28 cellular contexts compared by ENCODE assay signal in genomic region chr11:133738624-133739023, GRCh38.
"Had no signal": no experiment of that assay in that cellular context is flagged by ENCODE, and none has a peak within 500 bp of the region (broad histone marks: within the 10 kb centered on the region; RNA-seq: fewer than 3 reads in every experiment).

No MANE protein-coding gene starts in this region.

- DNase-seq: activated CD4-positive, alpha-beta memory T cell treated with anti-CD3 and anti-CD28 coated beads for 36 hours; activated CD4-positive, alpha-beta T cell treated with anti-CD3 and anti-CD28 coated beads for 4 hours; activated naive CD4-positive, alpha-beta T cell; cerebellar nuclear complex; colonic mucosa; effector CD8-positive, alpha-beta T cell; esophagus squamous epithelium; glutamatergic neuron; left lung; mesendoderm; SK-N-SH; stimulated activated CD4-positive, alpha-beta T cell treated with anti-CD3 and anti-CD28 coated beads, Interleukin-12 subunit alpha, Interleukin-12 subunit beta, amount 100 ng/mL, for 4 hours; stimulated activated CD4-positive, alpha-beta T cell treated with anti-CD3 and anti-CD28 coated beads, Interleukin-4, amount 100 ng/mL, for 1 hour; SW 1271; T-helper 9 cell had no signal

- H3K27ac ChIP-seq: ascending aorta, cardiac muscle cell, colonic mucosa, epithelial cell of prostate, esophagus squamous epithelium, left lung, neutrophil, skin epidermis, tibial nerve, VCaP had no signal

- H3K4me3 Mint-ChIP-seq: activated CD4-positive, alpha-beta memory T cell treated with anti-CD3 and anti-CD28 coated beads for 36 hours; activated naive CD8-positive, alpha-beta T cell; brain; natural killer cell treated with Interleukin-12 subunit alpha and Interleukin-12 subunit beta and Interleukin-15 and Interleukin-18, amount 100 ng/mL, for 72 hours; T-helper 1 cell treated with Interleukin-12 subunit alpha and Interleukin-12 subunit beta and Interleukin-4 antibody, amounts not matched to agents 30 μg/mL and 1 μg/mL, for 36 hours had no signal

- H3K4me3 ChIP-seq: ascending aorta, cardiac muscle cell, colonic mucosa, esophagus squamous epithelium, left lung, lung, skin epidermis, tibial nerve had no signal

- H3K36me3 Mint-ChIP-seq: activated CD4-positive, alpha-beta memory T cell treated with anti-CD3 and anti-CD28 coated beads for 36 hours; activated naive CD8-positive, alpha-beta T cell; brain; natural killer cell treated with Interleukin-12 subunit alpha and Interleukin-12 subunit beta and Interleukin-15 and Interleukin-18, amount 100 ng/mL, for 72 hours had no signal

- H3K27me3 ChIP-seq: ascending aorta, cardiac muscle cell, colonic mucosa, esophagus squamous epithelium, left lung, neutrophil, tibial nerve had no signal

- H3K36me3 ChIP-seq: ascending aorta, cardiac muscle cell, colonic mucosa, esophagus squamous epithelium, left lung, neutrophil, tibial nerve had no signal

- ATAC-seq: left lung, sciatic nerve had no signal

- H3K27me3 Mint-ChIP-seq: activated CD4-positive, alpha-beta memory T cell treated with anti-CD3 and anti-CD28 coated beads for 36 hours; brain had no signal

- H3K27ac Mint-ChIP-seq: activated CD4-positive, alpha-beta memory T cell treated with anti-CD3 and anti-CD28 coated beads for 36 hours; activated naive CD8-positive, alpha-beta T cell; natural killer cell treated with Interleukin-12 subunit alpha and Interleukin-12 subunit beta and Interleukin-15 and Interleukin-18, amount 100 ng/mL, for 72 hours; T-helper 1 cell treated with Interleukin-12 subunit alpha and Interleukin-12 subunit beta and Interleukin-4 antibody, amounts not matched to agents 30 μg/mL and 1 μg/mL, for 36 hours had no signal

- H3K9me3 ChIP-seq: ascending aorta, colonic mucosa, esophagus squamous epithelium, left lung, neutrophil, SK-N-SH had no signal

- H3K4me1 ChIP-seq: ascending aorta, colonic mucosa, esophagus squamous epithelium, left lung, tibial nerve had no signal
